ENCODE assay signal across 15 cellular contexts in the genomic region with DNA sequence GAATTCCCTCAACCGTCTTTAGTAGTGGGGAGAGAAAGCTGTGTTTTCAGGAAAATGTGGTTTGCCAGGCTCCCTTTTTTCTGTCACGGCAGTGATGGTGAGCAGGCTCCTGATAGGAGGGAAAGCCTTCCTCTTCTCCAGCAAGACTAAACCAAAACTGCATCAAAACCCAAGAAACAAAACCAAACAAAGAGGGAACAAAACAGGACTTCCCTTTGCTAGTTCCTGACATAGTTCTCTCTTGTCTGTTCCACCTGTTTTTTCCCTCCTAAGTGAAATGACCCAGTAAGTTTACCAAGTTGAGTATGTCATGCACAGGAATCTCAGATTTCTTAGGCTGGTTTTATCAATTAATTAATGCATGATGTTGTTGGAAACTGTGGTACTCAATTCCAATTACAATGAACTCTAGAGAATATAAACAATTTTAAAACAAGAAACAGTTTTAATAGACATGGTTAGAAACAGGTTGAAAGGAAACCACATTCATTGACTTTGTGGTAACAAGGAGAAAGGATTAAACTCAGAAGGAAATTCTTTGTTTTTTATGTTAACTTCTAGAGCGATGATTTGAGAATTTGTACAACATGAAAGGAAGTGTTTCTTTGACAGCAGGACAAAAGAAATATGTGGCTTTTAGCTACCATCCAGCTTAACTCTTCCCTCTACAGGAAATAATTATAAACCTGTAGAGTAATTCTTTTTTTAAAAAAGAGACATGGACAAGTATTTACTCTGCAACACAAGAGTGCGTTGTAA.
"Had no signal": no experiment of that assay in that cellular context is flagged by ENCODE, and none has a peak within 500 bp of the region (broad histone marks: within the 10 kb centered on the region; RNA-seq: fewer than 3 reads in every experiment).

No MANE protein-coding gene starts in this region.

- ATAC-seq: gastrocnemius medialis; heart left ventricle; lower lobe of right lung; stimulated activated effector memory CD8-positive, alpha-beta T cell treated with anti-CD3 and anti-CD28 coated beads, Interleukin-12 subunit alpha, Interleukin-12 subunit beta, amount 100 ng/mL, for 72 hours had no signal

- H3K4me3 Mint-ChIP-seq: activated naive CD4-positive, alpha-beta T cell treated with anti-CD3 and anti-CD28 coated beads for 36 hours; endodermal cell; mesothelial cell of epicardium; stimulated activated effector memory CD8-positive, alpha-beta T cell treated with anti-CD3 and anti-CD28 coated beads, Interleukin-12 subunit alpha, Interleukin-12 subunit beta, amount 100 ng/mL, for 72 hours; T-helper 1 cell treated with Interleukin-12 subunit alpha and Interleukin-12 subunit beta and Interleukin-4 antibody, amounts not matched to agents 30 μg/mL and 1 μg/mL, for 36 hours had no signal

- H3K36me3 Mint-ChIP-seq: mesothelial cell of epicardium; stimulated activated effector memory CD8-positive, alpha-beta T cell treated with anti-CD3 and anti-CD28 coated beads, Interleukin-12 subunit alpha, Interleukin-12 subunit beta, amount 100 ng/mL, for 72 hours had no signal

- H3K4me1 Mint-ChIP-seq: stimulated activated effector memory CD8-positive, alpha-beta T cell treated with anti-CD3 and anti-CD28 coated beads, Interleukin-12 subunit alpha, Interleukin-12 subunit beta, amount 100 ng/mL, for 72 hours had no signal

- H3K27ac Mint-ChIP-seq: activated naive CD4-positive, alpha-beta T cell treated with anti-CD3 and anti-CD28 coated beads for 36 hours; endodermal cell; mesothelial cell of epicardium; stimulated activated effector memory CD8-positive, alpha-beta T cell treated with anti-CD3 and anti-CD28 coated beads, Interleukin-12 subunit alpha, Interleukin-12 subunit beta, amount 100 ng/mL, for 72 hours; T-helper 1 cell treated with Interleukin-12 subunit alpha and Interleukin-12 subunit beta and Interleukin-4 antibody, amounts not matched to agents 30 μg/mL and 1 μg/mL, for 36 hours had no signal

- DNase-seq: activated naive CD4-positive, alpha-beta T cell treated with anti-CD3 and anti-CD28 coated beads for 36 hours; activated T-cell treated with anti-CD3 and anti-CD28 coated beads for 4 hours; dorsolateral prefrontal cortex; erythroblast; gastrocnemius medialis; heart left ventricle; lower lobe of right lung; retina had no signal

- FAIRE-seq: astrocyte, bronchial epithelial cell, TTC549 had no signal

- H3K9me3 Mint-ChIP-seq: activated naive CD4-positive, alpha-beta T cell treated with anti-CD3 and anti-CD28 coated beads for 36 hours; stimulated activated effector memory CD8-positive, alpha-beta T cell treated with anti-CD3 and anti-CD28 coated beads, Interleukin-12 subunit alpha, Interleukin-12 subunit beta, amount 100 ng/mL, for 72 hours; T-helper 1 cell treated with Interleukin-12 subunit alpha and Interleukin-12 subunit beta and Interleukin-4 antibody, amounts not matched to agents 30 μg/mL and 1 μg/mL, for 36 hours had no signal
